8 cellular contexts compared by ENCODE assay signal in the genomic region with DNA sequence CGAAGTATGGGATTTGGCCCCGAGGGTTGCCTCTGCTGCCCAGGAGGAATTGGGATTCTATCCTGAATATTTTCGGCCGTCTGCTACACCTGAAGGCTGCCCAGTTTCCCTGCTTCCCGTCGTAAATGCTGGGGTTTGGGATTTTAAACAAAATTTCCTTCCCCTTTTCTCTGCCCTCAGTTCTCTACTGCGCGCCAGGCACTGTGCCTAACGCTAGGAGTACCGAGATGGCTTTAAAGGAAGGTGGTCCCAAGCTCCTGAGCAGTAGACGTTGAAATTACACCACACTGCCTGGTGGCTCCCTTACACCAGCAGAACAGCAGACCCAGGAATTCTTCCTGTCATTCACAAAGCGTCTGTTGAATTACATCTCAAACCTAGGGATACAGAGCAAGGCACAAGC. TPM values are rescaled to one million over a fixed set of nuclear protein-coding genes. Genes with fewer than 3 reads are reported as not detected.
DNase-seq lines count a peak whose midpoint lies in the region; ATAC-seq and TF ChIP-seq lines count a peak whose summit lies in the region.

No MANE protein-coding gene starts in this region.

- H3K4me1 Mint-ChIP-seq in activated CD8-positive, alpha-beta memory T cell treated with anti-CD3 and anti-CD28 coated beads, Interleukin-2, amount 10 ng/mL, durations not matched to agents 7 days and 5 days, result peaks cover 26% of the 10 kb centered on the region
- H3K4me1 Mint-ChIP-seq in endodermal cell, result peaks cover 14% of the 10 kb centered on the region
- H3K4me1 Mint-ChIP-seq in natural killer cell treated with Interleukin-12 subunit alpha and Interleukin-12 subunit beta and Interleukin-15 and Interleukin-18, amount 100 ng/mL, for 72 hours (ENCODE audit: low read depth in 2 of 2), result peaks cover 24 to 27% of the 10 kb centered on the region in 2 donors

- H3K4me1 ChIP-seq in SJSA1 (replicated peaks) (peaks cover 24% of the 10 kb centered on the region), endodermal cell (ENCODE audit: control insufficient read depth, insufficient read depth, low read length) (no peaks in the 10 kb centered on the region)

- H3K36me3 Mint-ChIP-seq in activated CD8-positive, alpha-beta memory T cell treated with anti-CD3 and anti-CD28 coated beads, Interleukin-2, amount 10 ng/mL, durations not matched to agents 7 days and 5 days, result peaks cover 14% of the 10 kb centered on the region
- peaks cover 10% of the 10 kb centered on the region for H3K36me3 Mint-ChIP-seq in endodermal cell (ENCODE audit: low read depth)
- peaks cover 3% of the 10 kb centered on the region for H3K36me3 Mint-ChIP-seq in natural killer cell treated with Interleukin-12 subunit alpha and Interleukin-12 subunit beta and Interleukin-15 and Interleukin-18, amount 100 ng/mL, for 72 hours

- peak; percentile 5 for TF ChIP-seq CTCF in endodermal cell (conservative IDR thresholded peaks at IDR 0.05)

- H3K27me3 ChIP-seq in SJSA1 (replicated peaks) (peaks cover 9% of the 10 kb centered on the region), endodermal cell (ENCODE audit: control insufficient read depth, insufficient read depth, low read length, poor library complexity, severe bottlenecking) (peaks cover 39% of the 10 kb centered on the region)

- H3K9ac ChIP-seq in endodermal cell (ENCODE audit: extremely low read depth, low read length, poor library complexity, severe bottlenecking), result peak overlapping the region; percentile 81

- H3K9me3 ChIP-seq in SJSA1 (replicated peaks) (no peaks in the 10 kb centered on the region), endodermal cell (ENCODE audit: control insufficient read depth, low read length) (no peaks in the 10 kb centered on the region)

- no peaks in the 10 kb centered on the region for H3K27me3 Mint-ChIP-seq in activated CD8-positive, alpha-beta memory T cell treated with anti-CD3 and anti-CD28 coated beads, Interleukin-2, amount 10 ng/mL, durations not matched to agents 7 days and 5 days
- H3K27me3 Mint-ChIP-seq in endodermal cell (ENCODE audit: insufficient read depth), result peaks cover 14% of the 10 kb centered on the region
- no peaks in the 10 kb centered on the region for H3K27me3 Mint-ChIP-seq in natural killer cell treated with Interleukin-12 subunit alpha and Interleukin-12 subunit beta and Interleukin-15 and Interleukin-18, amount 100 ng/mL, for 72 hours

- ATAC-seq in activated CD8-positive, alpha-beta memory T cell treated with anti-CD3 and anti-CD28 coated beads, Interleukin-2, amount 10 ng/mL, durations not matched to agents 7 days and 5 days, result no peak
- ATAC-seq in natural killer cell treated with Interleukin-12 subunit alpha and Interleukin-12 subunit beta and Interleukin-15 and Interleukin-18, amount 100 ng/mL, for 72 hours, result no peak
- ATAC-seq in GM21737 (IDR thresholded peaks at IDR 0.05; ENCODE audit: unreplicated experiment), result no peak

- H3K9me3 Mint-ChIP-seq in activated CD8-positive, alpha-beta memory T cell treated with anti-CD3 and anti-CD28 coated beads, Interleukin-2, amount 10 ng/mL, durations not matched to agents 7 days and 5 days (ENCODE audit: low read depth), result no peaks in the 10 kb centered on the region
- H3K9me3 Mint-ChIP-seq in endodermal cell, result no peaks in the 10 kb centered on the region
- H3K9me3 Mint-ChIP-seq in natural killer cell treated with Interleukin-12 subunit alpha and Interleukin-12 subunit beta and Interleukin-15 and Interleukin-18, amount 100 ng/mL, for 72 hours, result no peaks in the 10 kb centered on the region

- peak overlapping the region; percentile 86 for H3K27ac Mint-ChIP-seq in activated CD8-positive, alpha-beta memory T cell treated with anti-CD3 and anti-CD28 coated beads, Interleukin-2, amount 10 ng/mL, durations not matched to agents 7 days and 5 days
- peak overlapping the region; percentile 86 for H3K27ac Mint-ChIP-seq in endodermal cell
- peak overlapping the region; percentile 68 to 73 for H3K27ac Mint-ChIP-seq in natural killer cell treated with Interleukin-12 subunit alpha and Interleukin-12 subunit beta and Interleukin-15 and Interleukin-18, amount 100 ng/mL, for 72 hours

- H3K4me3 ChIP-seq in SJSA1, result peak overlapping the region; percentile 89
- peak overlapping the region; percentile 99 for H3K4me3 ChIP-seq in endodermal cell (ENCODE audit: low read length)

- peak overlapping the region; percentile 94 for H3K4me3 Mint-ChIP-seq in activated CD8-positive, alpha-beta memory T cell treated with anti-CD3 and anti-CD28 coated beads, Interleukin-2, amount 10 ng/mL, durations not matched to agents 7 days and 5 days
- H3K4me3 Mint-ChIP-seq in endodermal cell, result peak overlapping the region; percentile 80
- peak overlapping the region; percentile 81 for H3K4me3 Mint-ChIP-seq in natural killer cell treated with Interleukin-12 subunit alpha and Interleukin-12 subunit beta and Interleukin-15 and Interleukin-18, amount 100 ng/mL, for 72 hours

- CTCF ChIA-PET in activated CD8-positive, alpha-beta memory T cell treated with anti-CD3 and anti-CD28 coated beads, Interleukin-2, amount 10 ng/mL, durations not matched to agents 7 days and 5 days (lab: Charles Lee), result no interaction called here

- 0 to 3% methylated on average over 9 to 12 of the region's 12 CpGs for WGBS in endodermal cell (ENCODE audit: insufficient coverage in 1 of 2, insufficient read length in 1 of 2), 2 experiments

- no peak overlapping the region for H3K27ac ChIP-seq in SJSA1
- no peak overlapping the region for H3K27ac ChIP-seq in endodermal cell (ENCODE audit: low read depth, low read length)

- no peak for DNase-seq in activated CD8-positive, alpha-beta memory T cell treated with anti-CD3 and anti-CD28 coated beads, Interleukin-2, amount 10 ng/mL, durations not matched to agents 7 days and 5 days
- no peak for DNase-seq in activated CD8-positive, alpha-beta memory T cell treated with anti-CD3 and anti-CD28 coated beads, Interleukin-2, amount 50 U/mL, for 4 hours
- DNase-seq in SJSA1 (ENCODE audit: low read depth in 1 of 2, low spot score in 2 of 2) (no peak), endodermal cell (peak; percentile 75), NCI-H2107 (lab: John Stamatoyannopoulos, UW) (no peak), HK-2 (ENCODE audit: unreplicated experiment) (no peak)
- no peak for DNase-seq in natural killer cell treated with Interleukin-12 subunit alpha and Interleukin-12 subunit beta and Interleukin-15 and Interleukin-18, amount 100 ng/mL, for 72 hours (ENCODE audit: low spot score)

- H3K36me3 ChIP-seq in SJSA1, result peaks cover 40% of the 10 kb centered on the region
- H3K36me3 ChIP-seq in endodermal cell (ENCODE audit: control insufficient read depth, insufficient read depth, low read length), result peaks cover 22% of the 10 kb centered on the region

RNA-seq across cellular contexts. Expression of a gene that starts 0.6 kb away (rescaled TPM):
- total RNA-seq in activated CD8-positive, alpha-beta memory T cell treated with anti-CD3 and anti-CD28 coated beads, Interleukin-2, amount 10 ng/mL, durations not matched to agents 7 days and 5 days, result 10 to 100 TPM; 26.3 to 37.5 TPM
- 21.5 and 35.2 TPM in 2 replicates for total RNA-seq in SJSA1 (2014; rRNA removed; shearing (Covaris generic))
- 10 to 100 TPM; 20.0 to 24.5 TPM for total RNA-seq in endodermal cell
- 23.8 TPM for polyA plus RNA-seq in endodermal cell (2013, experiment 1 of 2)
- 20.7 TPM for polyA plus RNA-seq in endodermal cell (2013, experiment 2 of 2)
- 10 to 100 TPM; 27.0 to 36.9 TPM for total RNA-seq in natural killer cell treated with Interleukin-12 subunit alpha and Interleukin-12 subunit beta and Interleukin-15 and Interleukin-18, amount 100 ng/mL, for 72 hours

RNA-seq across cellular contexts. Expression of a gene that starts 13.0 kb away (rescaled TPM):
- not detected for total RNA-seq in activated CD8-positive, alpha-beta memory T cell treated with anti-CD3 and anti-CD28 coated beads, Interleukin-2, amount 10 ng/mL, durations not matched to agents 7 days and 5 days
- not detected in 2 replicates for total RNA-seq in SJSA1 (2014; rRNA removed; shearing (Covaris generic))
- total RNA-seq in endodermal cell, result not detected
- not detected for polyA plus RNA-seq in endodermal cell (2013, experiment 1 of 2)
- not detected for polyA plus RNA-seq in endodermal cell (2013, experiment 2 of 2)
- total RNA-seq in natural killer cell treated with Interleukin-12 subunit alpha and Interleukin-12 subunit beta and Interleukin-15 and Interleukin-18, amount 100 ng/mL, for 72 hours, result not detected
